In the genomic region with DNA sequence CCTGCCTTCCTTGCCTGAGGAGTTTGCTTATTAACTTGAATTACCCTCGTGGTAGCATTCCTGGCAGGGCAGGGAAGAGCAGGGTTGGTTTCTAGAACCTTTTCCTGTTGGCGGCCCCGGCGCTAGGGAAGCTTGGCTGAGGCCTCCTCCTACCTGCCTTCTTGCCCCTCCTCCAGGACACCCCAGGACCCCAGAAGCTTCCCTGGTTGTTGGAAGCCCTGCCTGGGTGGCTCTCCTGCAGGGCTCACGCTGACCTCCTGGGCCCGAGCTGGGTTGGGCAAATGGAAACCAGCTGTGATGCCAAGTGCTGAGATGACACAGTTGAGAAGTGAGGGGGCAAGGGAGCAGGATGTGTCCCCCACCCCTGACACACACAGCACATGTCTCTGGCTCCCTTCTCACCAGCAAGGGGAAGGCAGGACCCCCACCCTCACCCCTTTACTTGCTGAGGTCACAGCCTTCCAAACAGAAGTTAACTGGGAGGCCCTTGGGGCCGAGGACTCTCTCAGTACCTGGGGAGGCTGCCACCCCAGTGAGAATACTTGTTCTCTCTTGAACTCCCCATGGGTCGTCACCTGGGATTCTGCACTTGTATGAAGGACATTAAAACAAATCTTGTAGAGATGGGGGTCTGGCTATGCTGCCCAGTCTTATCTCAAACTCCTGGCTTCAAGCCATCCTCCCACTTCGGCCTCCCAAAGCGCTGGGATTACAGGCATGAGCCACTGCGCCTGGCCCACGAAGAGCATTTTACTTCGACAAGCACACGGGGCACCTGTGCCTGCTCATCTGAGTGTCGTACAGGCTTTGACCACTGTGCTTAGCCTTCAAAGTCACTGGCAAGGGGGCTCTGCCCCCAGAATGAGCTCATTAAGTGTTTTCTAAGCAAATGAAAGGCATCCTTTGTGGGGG, we compare ENCODE assay signal across 18 cellular contexts. TPM values are rescaled to one million over a fixed set of nuclear protein-coding genes. Genes with fewer than 3 reads are reported as not detected.
DNase-seq lines count a peak whose midpoint lies in the region; TF ChIP-seq lines count a peak whose summit lies in the region.
"Had no signal": no experiment of that assay in that cellular context is flagged by ENCODE, and none has a peak within 500 bp of the region (broad histone marks: within the 10 kb centered on the region; RNA-seq: fewer than 3 reads in every experiment).

No MANE protein-coding gene starts in this region.

- WGBS in esophagus squamous epithelium, 2 donors: 77 to 78% methylated on average over 4 to 14 of the region's 15 CpGs
- 59 to 79% methylated on average over 15 of the region's 15 CpGs for WGBS in sigmoid colon, 2 donors

- H3K27ac ChIP-seq in HL-60 (replicated peaks) (peak overlapping the region; percentile 89), esophagus squamous epithelium (peak overlapping the region; percentile 83 to 92 (median 88)), sigmoid colon (no peak overlapping the region), WERI-Rb-1 (no peak overlapping the region)
- H3K27ac ChIP-seq: SJSA1 had no signal

- intact Hi-C loops in esophagus squamous epithelium (cut with DNase I) (no loop called here), sigmoid colon (cut with DNase I) (no loop called here)

- DNase-seq in HL-60 (ENCODE audit: low read depth in 1 of 2, low spot score in 1 of 2): no peak
- DNase-seq in esophagus squamous epithelium (lab: John Stamatoyannopoulos, UW): no peak
- peak; percentile 41 for DNase-seq in mucosa of gallbladder (ENCODE audit: low spot score)
- DNase-seq in type B pancreatic cell (ENCODE audit: extremely low spot score, unreplicated experiment): no peak
- no peak for DNase-seq in sigmoid colon
- DNase-seq in WERI-Rb-1: no peak
- DNase-seq in NCI-H1048 (lab: John Stamatoyannopoulos, UW): no peak
- no peak for DNase-seq in immature natural killer cell
- DNase-seq: activated CD4-positive, alpha-beta T cell treated with anti-CD3 and anti-CD28 coated beads, Interleukin-2, amount 10 ng/mL, durations not matched to agents 24 days and 14 days; activated naive CD4-positive, alpha-beta T cell treated with anti-CD3 and anti-CD28 coated beads for 36 hours; cortex of kidney; MG63; naive thymus-derived CD4-positive, alpha-beta T cell; NCI-H1930; NCI-H524; retina; stimulated activated CD4-positive, alpha-beta T cell treated with anti-CD3 and anti-CD28 coated beads, Interleukin-2, amount 100 ng/mL, for 24 hours had no signal

- peaks cover 0 to 10% (median 0%) of the 10 kb centered on the region in 3 donors for H3K9me3 ChIP-seq in esophagus squamous epithelium
- H3K9me3 ChIP-seq in sigmoid colon: peaks cover 0 to 8% (median 1%) of the 10 kb centered on the region in 4 donors
- peaks cover 13% of the 10 kb centered on the region for H3K9me3 ChIP-seq in WERI-Rb-1 (ENCODE audit: severe bottlenecking)
- H3K9me3 ChIP-seq: SJSA1 had no signal

- peaks cover 21% of the 10 kb centered on the region for H3K27me3 Mint-ChIP-seq in type B pancreatic cell
- peaks cover 0 to 11% (median 0%) of the 10 kb centered on the region in 3 donors for H3K27me3 Mint-ChIP-seq in immature natural killer cell (ENCODE audit: low read depth in 3 of 3)

- H3K27me3 ChIP-seq in HL-60 (ENCODE audit: insufficient read depth, poor library complexity, severe bottlenecking) (no peaks in the 10 kb centered on the region), esophagus squamous epithelium (no peaks in the 10 kb centered on the region), sigmoid colon (no peaks in the 10 kb centered on the region), WERI-Rb-1 (ENCODE audit: insufficient read depth, low read depth, severe bottlenecking) (no peaks in the 10 kb centered on the region)
- H3K27me3 ChIP-seq: MG63 had no signal

- H3K27ac Mint-ChIP-seq in type B pancreatic cell (peak overlapping the region; percentile 81), immature natural killer cell (no peak overlapping the region)
- H3K27ac Mint-ChIP-seq: activated CD4-positive, alpha-beta T cell treated with anti-CD3 and anti-CD28 coated beads, Interleukin-2, amount 10 ng/mL, durations not matched to agents 24 days and 14 days; activated naive CD4-positive, alpha-beta T cell treated with anti-CD3 and anti-CD28 coated beads for 36 hours; naive thymus-derived CD4-positive, alpha-beta T cell had no signal

- peaks cover 41 to 74% (median 53%) of the 10 kb centered on the region in 3 donors for H3K4me1 ChIP-seq in esophagus squamous epithelium
- H3K4me1 ChIP-seq in sigmoid colon: peaks cover 0 to 21% (median 20%) of the 10 kb centered on the region in 4 donors

- TF ChIP-seq EP300 in sigmoid colon (IDR thresholded peaks at IDR 0.05): no peak

- TF ChIP-seq CTCF in HL-60 (IDR thresholded peaks at IDR 0.05; ENCODE audit: insufficient read depth, low read length) (no peak), esophagus squamous epithelium (IDR thresholded peaks at IDR 0.05) (no peak), type B pancreatic cell (conservative IDR thresholded peaks at IDR 0.05) (no peak), sigmoid colon (IDR thresholded peaks at IDR 0.05) (no peak), WERI-Rb-1 (IDR thresholded peaks at IDR 0.05; ENCODE audit: low read depth, low read length) (no peak)

- no peak overlapping the region for H3K4me3 ChIP-seq in HL-60 (replicated peaks; ENCODE audit: insufficient read depth, low read length)
- H3K4me3 ChIP-seq in esophagus squamous epithelium: no peak overlapping the region
- no peak overlapping the region for H3K4me3 ChIP-seq in sigmoid colon
- H3K4me3 ChIP-seq in WERI-Rb-1 (ENCODE audit: low read depth, low read length): no peak overlapping the region
- H3K4me3 ChIP-seq: MG63, SJSA1 had no signal

- H3K9me3 Mint-ChIP-seq in type B pancreatic cell (peaks cover 12% of the 10 kb centered on the region), immature natural killer cell (peaks cover 6 to 15% (median 8%) of the 10 kb centered on the region in 6 donors)

- H3K4me3 Mint-ChIP-seq in type B pancreatic cell (peak overlapping the region; percentile 28), immature natural killer cell (no peak overlapping the region)
- H3K4me3 Mint-ChIP-seq: activated CD4-positive, alpha-beta T cell treated with anti-CD3 and anti-CD28 coated beads, Interleukin-2, amount 10 ng/mL, durations not matched to agents 24 days and 14 days; activated naive CD4-positive, alpha-beta T cell treated with anti-CD3 and anti-CD28 coated beads for 36 hours; naive thymus-derived CD4-positive, alpha-beta T cell had no signal

- H3K4me1 Mint-ChIP-seq in type B pancreatic cell (ENCODE audit: unreplicated experiment): peaks cover 21% of the 10 kb centered on the region
- H3K4me1 Mint-ChIP-seq in immature natural killer cell: peaks cover 13 to 14% of the 10 kb centered on the region in 2 donors

- TF ChIP-seq POLR2A in esophagus squamous epithelium (IDR thresholded peaks at IDR 0.05): no peak
- no peak for TF ChIP-seq POLR2A in sigmoid colon (IDR thresholded peaks at IDR 0.05)

- H3K36me3 ChIP-seq in esophagus squamous epithelium: no peaks in the 10 kb centered on the region
- H3K36me3 ChIP-seq in sigmoid colon: no peaks in the 10 kb centered on the region
- no peaks in the 10 kb centered on the region for H3K36me3 ChIP-seq in WERI-Rb-1
- H3K36me3 ChIP-seq: MG63, SJSA1 had no signal

- peaks cover 3% of the 10 kb centered on the region for H3K36me3 Mint-ChIP-seq in type B pancreatic cell
- H3K36me3 Mint-ChIP-seq in immature natural killer cell: peaks cover 7 to 8% (median 7%) of the 10 kb centered on the region in 3 donors

RNA-seq across cellular contexts. Expression of a gene that starts 10.5 kb away (rescaled TPM):
- 10 to 100 TPM; 27.1 to 33.5 (median 31.5) TPM for total RNA-seq in esophagus squamous epithelium
- total RNA-seq in mucosa of gallbladder: 22.2 TPM
- total RNA-seq in type B pancreatic cell (ENCODE audit: low replicate concordance): 24.4 and 50.4 TPM in 2 replicates
- total RNA-seq in sigmoid colon: 10 to 100 TPM in 1 of 4 donors, 1 to 10 TPM in 3; 2.9 to 16.1 (median 6.9) TPM
- 10 to 100 TPM; 43.5 to 64.3 (median 48.0) TPM for polyA plus RNA-seq in sigmoid colon
- 1 to 10 TPM; 2.7 to 5.3 (median 3.9) TPM for polyA plus RNA-seq in immature natural killer cell
- polyA plus RNA-seq: naive thymus-derived CD4-positive, alpha-beta T cell had no signal

Comparison
In these comparisons a context has a peak if more than half of its experiments do, and no peak if none do; other contexts are left out.
1. H3K27ac ChIP-seq: peak in HL-60 (single experiment) and esophagus squamous epithelium (4 of 4); none in sigmoid colon (0 of 4) and WERI-Rb-1 (single experiment).